Comparison of ENCODE assay signal across 24 cellular contexts in genomic region chr14:65686761-65687160, GRCh38.
DNase-seq lines count a peak whose midpoint lies in the region; ATAC-seq, FAIRE-seq and TF ChIP-seq lines count a peak whose summit lies in the region.
"Had no signal": no experiment of that assay in that cellular context is flagged by ENCODE, and none has a peak within 500 bp of the region (broad histone marks: within the 10 kb centered on the region; RNA-seq: fewer than 3 reads in every experiment).

No MANE protein-coding gene starts in this region.

- H3K4me1 ChIP-seq in NT2/D1 (ENCODE audit: insufficient read depth, insufficient read length), result no peaks in the 10 kb centered on the region
- H3K4me1 ChIP-seq: colonic mucosa, pancreas, sigmoid colon, suprapubic skin, vagina had no signal

- peaks cover 15% of the 10 kb centered on the region for H3K9me3 Mint-ChIP-seq in T-helper 2 cell treated with Interferon-gamma antibody and Interleukin-4, amounts not matched to agents 5 μg/mL and 100 μg/mL, for 36 hours
- peaks cover 5% of the 10 kb centered on the region for H3K9me3 Mint-ChIP-seq in activated naive CD4-positive, alpha-beta T cell treated with anti-CD3 and anti-CD28 coated beads for 36 hours
- H3K9me3 Mint-ChIP-seq: activated T-helper 17 cell treated with anti-CD3 and anti-CD28 coated beads, Interleukin-2, amount 50 U/mL, for 72 hours; natural killer cell treated with Interleukin-12 subunit alpha and Interleukin-12 subunit beta and Interleukin-15 and Interleukin-18, amount 100 ng/mL, for 72 hours had no signal

- no peaks in the 10 kb centered on the region for H3K9me3 ChIP-seq in NT2/D1 (ENCODE audit: insufficient read depth, low read length)
- H3K9me3 ChIP-seq: colonic mucosa, pancreas, sigmoid colon, suprapubic skin, vagina had no signal

- H3K27ac Mint-ChIP-seq in T-helper 2 cell treated with Interferon-gamma antibody and Interleukin-4, amounts not matched to agents 5 μg/mL and 100 μg/mL, for 36 hours, result no peak overlapping the region
- no peak overlapping the region for H3K27ac Mint-ChIP-seq in activated naive CD4-positive, alpha-beta T cell treated with anti-CD3 and anti-CD28 coated beads for 36 hours
- H3K27ac Mint-ChIP-seq: activated naive CD8-positive, alpha-beta T cell treated with anti-CD3 and anti-CD28 coated beads, Interleukin-2, amount 10 ng/mL, durations not matched to agents 7 days and 5 days; natural killer cell treated with Interleukin-12 subunit alpha and Interleukin-12 subunit beta and Interleukin-15 and Interleukin-18, amount 100 ng/mL, for 72 hours had no signal

- FAIRE-seq in GM12892 (lab: Jason Lieb, UNC), result peak; percentile 81
- FAIRE-seq: pancreas, TTC549 had no signal

- no peak overlapping the region for H3K9ac ChIP-seq in NT2/D1 (ENCODE audit: insufficient read length, low read depth)

- peaks cover 47% of the 10 kb centered on the region for H3K36me3 Mint-ChIP-seq in T-helper 2 cell treated with Interferon-gamma antibody and Interleukin-4, amounts not matched to agents 5 μg/mL and 100 μg/mL, for 36 hours (ENCODE audit: low read depth)
- H3K36me3 Mint-ChIP-seq in activated naive CD4-positive, alpha-beta T cell treated with anti-CD3 and anti-CD28 coated beads for 36 hours (ENCODE audit: low read depth), result peaks cover 21% of the 10 kb centered on the region
- H3K36me3 Mint-ChIP-seq: natural killer cell treated with Interleukin-12 subunit alpha and Interleukin-12 subunit beta and Interleukin-15 and Interleukin-18, amount 100 ng/mL, for 72 hours had no signal

- H3K27me3 ChIP-seq in NT2/D1 (ENCODE audit: insufficient read depth, insufficient read length), result no peaks in the 10 kb centered on the region
- H3K27me3 ChIP-seq: colonic mucosa, hepatocyte, pancreas, sigmoid colon, suprapubic skin, vagina had no signal

- TF ChIP-seq CTCF in fibroblast of pulmonary artery (IDR thresholded peaks at IDR 0.05; ENCODE audit: low read length, missing control alignments), result no peak

- no peak for TF ChIP-seq POLR2A in GM12892 (IDR thresholded peaks at IDR 0.05; ENCODE audit: low read depth, low read length)

- no peak for DNase-seq in GM12892 (ENCODE audit: insufficient read length)
- DNase-seq in NT2/D1 (ENCODE audit: low read depth, low spot score), result peak; percentile 40
- peak; percentile 7 for DNase-seq in fibroblast of pulmonary artery (ENCODE audit: low read depth)
- peak; percentile 64 for DNase-seq in kidney tubule cell (ENCODE audit: low spot score)
- no peak for DNase-seq in T-helper 2 cell treated with Interferon-gamma antibody and Interleukin-4, amounts not matched to agents 5 μg/mL and 100 μg/mL, for 36 hours (ENCODE audit: low spot score)
- no peak for DNase-seq in UCSD-AML1 (lab: John Stamatoyannopoulos, UW; ENCODE audit: unreplicated experiment)
- no peak for DNase-seq in activated naive CD4-positive, alpha-beta T cell treated with anti-CD3 and anti-CD28 coated beads for 36 hours
- DNase-seq: ACHN; activated CD4-positive, alpha-beta T cell treated with anti-CD3 and anti-CD28 coated beads for 48 hours; activated naive CD8-positive, alpha-beta T cell treated with anti-CD3 and anti-CD28 coated beads, Interleukin-2, amount 10 ng/mL, durations not matched to agents 7 days and 5 days; C1 segment of cervical spinal cord; colonic mucosa; Kasumi-1; midbrain; NCI-H510A treated with DMSO at 0.1 percent for 48 hours; pancreas; sigmoid colon had no signal

- no peak for ATAC-seq in GM18873 (IDR thresholded peaks at IDR 0.05; ENCODE audit: low FRiP score, unreplicated experiment)
- ATAC-seq: activated T-helper 17 cell treated with anti-CD3 and anti-CD28 coated beads, Interleukin-2, amount 50 U/mL, for 72 hours; natural killer cell treated with Interleukin-12 subunit alpha and Interleukin-12 subunit beta and Interleukin-15 and Interleukin-18, amount 100 ng/mL, for 72 hours; pancreas had no signal

- H3K27me3 Mint-ChIP-seq in T-helper 2 cell treated with Interferon-gamma antibody and Interleukin-4, amounts not matched to agents 5 μg/mL and 100 μg/mL, for 36 hours (ENCODE audit: low read depth), result no peaks in the 10 kb centered on the region
- H3K27me3 Mint-ChIP-seq in activated naive CD4-positive, alpha-beta T cell treated with anti-CD3 and anti-CD28 coated beads for 36 hours (ENCODE audit: low read depth), result no peaks in the 10 kb centered on the region
- H3K27me3 Mint-ChIP-seq: activated naive CD8-positive, alpha-beta T cell treated with anti-CD3 and anti-CD28 coated beads, Interleukin-2, amount 10 ng/mL, durations not matched to agents 7 days and 5 days; activated T-helper 17 cell treated with anti-CD3 and anti-CD28 coated beads, Interleukin-2, amount 50 U/mL, for 72 hours; natural killer cell treated with Interleukin-12 subunit alpha and Interleukin-12 subunit beta and Interleukin-15 and Interleukin-18, amount 100 ng/mL, for 72 hours had no signal

- no peak overlapping the region for H3K4me3 Mint-ChIP-seq in T-helper 2 cell treated with Interferon-gamma antibody and Interleukin-4, amounts not matched to agents 5 μg/mL and 100 μg/mL, for 36 hours
- H3K4me3 Mint-ChIP-seq in activated naive CD4-positive, alpha-beta T cell treated with anti-CD3 and anti-CD28 coated beads for 36 hours, result no peak overlapping the region
- H3K4me3 Mint-ChIP-seq: activated naive CD8-positive, alpha-beta T cell treated with anti-CD3 and anti-CD28 coated beads, Interleukin-2, amount 10 ng/mL, durations not matched to agents 7 days and 5 days; activated T-helper 17 cell treated with anti-CD3 and anti-CD28 coated beads, Interleukin-2, amount 50 U/mL, for 72 hours; natural killer cell treated with Interleukin-12 subunit alpha and Interleukin-12 subunit beta and Interleukin-15 and Interleukin-18, amount 100 ng/mL, for 72 hours had no signal

- no peaks in the 10 kb centered on the region for H3K36me3 ChIP-seq in NT2/D1 (ENCODE audit: insufficient read depth, insufficient read length, low read length)
- H3K36me3 ChIP-seq: colonic mucosa, pancreas, sigmoid colon, vagina had no signal

- intact Hi-C loops in activated naive CD4-positive, alpha-beta T cell treated with anti-CD3 and anti-CD28 coated beads for 36 hours (cut with micrococcal nuclease), result no loop called here

- H3K4me3 ChIP-seq in NT2/D1 (ENCODE audit: insufficient read length, low read depth), result no peak overlapping the region
- H3K4me3 ChIP-seq in fibroblast of pulmonary artery (replicated peaks; ENCODE audit: low read depth, low read length), result no peak overlapping the region
- H3K4me3 ChIP-seq: colonic mucosa, hepatocyte, pancreas, sigmoid colon, suprapubic skin, vagina had no signal

- CTCF ChIA-PET in activated naive CD4-positive, alpha-beta T cell treated with anti-CD3 and anti-CD28 coated beads for 36 hours (lab: Charles Lee), result no interaction called here

- H3K4me1 Mint-ChIP-seq in T-helper 2 cell treated with Interferon-gamma antibody and Interleukin-4, amounts not matched to agents 5 μg/mL and 100 μg/mL, for 36 hours (ENCODE audit: low read depth), result no peaks in the 10 kb centered on the region
- no peaks in the 10 kb centered on the region for H3K4me1 Mint-ChIP-seq in activated naive CD4-positive, alpha-beta T cell treated with anti-CD3 and anti-CD28 coated beads for 36 hours (ENCODE audit: low read depth)
- H3K4me1 Mint-ChIP-seq: activated T-helper 17 cell treated with anti-CD3 and anti-CD28 coated beads, Interleukin-2, amount 50 U/mL, for 72 hours had no signal

Comparison
In these comparisons a context has a peak if more than half of its experiments do, and no peak if none do; other contexts are left out.
1. DNase-seq: peak in NT2/D1 (single experiment), fibroblast of pulmonary artery (single experiment) and kidney tubule cell (single experiment); none in GM12892 (single experiment), T-helper 2 cell treated with Interferon-gamma antibody and Interleukin-4, amounts not matched to agents 5 μg/mL and 100 μg/mL, for 36 hours (single experiment), UCSD-AML1 (single experiment) and activated naive CD4-positive, alpha-beta T cell treated with anti-CD3 and anti-CD28 coated beads for 36 hours (single experiment).